14 cellular contexts compared by ENCODE assay signal in genomic region chr7:137871173-137871915, GRCh38. TPM values are rescaled to one million over a fixed set of nuclear protein-coding genes. Genes with fewer than 3 reads are reported as not detected.
DNase-seq lines count a peak whose midpoint lies in the region; ATAC-seq and TF ChIP-seq lines count a peak whose summit lies in the region.
"Had no signal": no experiment of that assay in that cellular context is flagged by ENCODE, and none has a peak within 500 bp of the region (broad histone marks: within the 10 kb centered on the region; RNA-seq: fewer than 3 reads in every experiment).

No MANE protein-coding gene starts in this region.

- no peak for ATAC-seq in activated T-helper 17 cell treated with anti-CD3 and anti-CD28 coated beads, Interleukin-2, amount 50 U/mL, for 72 hours (replicated peaks)
- ATAC-seq in GM19397 (IDR thresholded peaks at IDR 0.05; ENCODE audit: unreplicated experiment): no peak
- ATAC-seq: naive thymus-derived CD4-positive, alpha-beta T cell had no signal

- H3K4me1 ChIP-seq in osteoblast (ENCODE audit: insufficient read depth, low read length): peaks cover 37% of the 10 kb centered on the region
- H3K4me1 ChIP-seq in adrenal gland (replicated peaks in 1 of 2): peaks cover 6 to 21% of the 10 kb centered on the region in 2 donors

- peak overlapping the region; percentile 47 for H3K27ac Mint-ChIP-seq in activated T-helper 17 cell treated with anti-CD3 and anti-CD28 coated beads, Interleukin-2, amount 50 U/mL, for 72 hours
- H3K27ac Mint-ChIP-seq: activated T-cell treated with anti-CD3 and anti-CD28 coated beads, Interleukin-2, amount 50 U/mL, for 24 hours; naive thymus-derived CD4-positive, alpha-beta T cell had no signal

- no peak overlapping the region for H3K4me3 ChIP-seq in AG10803 (ENCODE audit: low read length)
- no peak overlapping the region for H3K4me3 ChIP-seq in osteoblast (ENCODE audit: insufficient read depth, low read length)
- no peak overlapping the region for H3K4me3 ChIP-seq in adrenal gland
- H3K4me3 ChIP-seq: thoracic aorta had no signal

- no peaks in the 10 kb centered on the region for H4K20me1 ChIP-seq in osteoblast (ENCODE audit: insufficient read depth, low read length)

- no peaks in the 10 kb centered on the region for H3K27me3 Mint-ChIP-seq in activated T-helper 17 cell treated with anti-CD3 and anti-CD28 coated beads, Interleukin-2, amount 50 U/mL, for 72 hours
- H3K27me3 Mint-ChIP-seq: activated T-cell treated with anti-CD3 and anti-CD28 coated beads, Interleukin-2, amount 50 U/mL, for 24 hours; naive thymus-derived CD4-positive, alpha-beta T cell had no signal

- H3K36me3 Mint-ChIP-seq in activated T-helper 17 cell treated with anti-CD3 and anti-CD28 coated beads, Interleukin-2, amount 50 U/mL, for 72 hours (ENCODE audit: low read depth): peaks cover 60% of the 10 kb centered on the region

- H3K9me3 Mint-ChIP-seq in activated T-helper 17 cell treated with anti-CD3 and anti-CD28 coated beads, Interleukin-2, amount 50 U/mL, for 72 hours: peaks cover 4% of the 10 kb centered on the region

- H3K27me3 ChIP-seq in osteoblast (ENCODE audit: insufficient read depth, low read length) (no peaks in the 10 kb centered on the region), adrenal gland (no peaks in the 10 kb centered on the region)

- H2AFZ ChIP-seq in osteoblast (ENCODE audit: low read length): no peak overlapping the region

- H3K27ac ChIP-seq in osteoblast (ENCODE audit: low read depth, low read length): peak overlapping the region; percentile 18
- H3K27ac ChIP-seq in adrenal gland: no peak overlapping the region

- no peak overlapping the region for H3K4me3 Mint-ChIP-seq in activated T-helper 17 cell treated with anti-CD3 and anti-CD28 coated beads, Interleukin-2, amount 50 U/mL, for 72 hours
- H3K4me3 Mint-ChIP-seq: activated T-cell treated with anti-CD3 and anti-CD28 coated beads, Interleukin-2, amount 50 U/mL, for 24 hours; naive thymus-derived CD4-positive, alpha-beta T cell had no signal

- intact Hi-C loops in adrenal gland (cut with DNase I): no loop called here

- peaks cover 2% of the 10 kb centered on the region for H3K79me2 ChIP-seq in osteoblast (ENCODE audit: insufficient read depth, low read length)

- H3K9me3 ChIP-seq in osteoblast (ENCODE audit: low read depth, low read length) (no peaks in the 10 kb centered on the region), adrenal gland (replicated peaks in 1 of 3) (no peaks in the 10 kb centered on the region)
- H3K9me3 ChIP-seq: thoracic aorta had no signal

- no peak for TF ChIP-seq POLR2A in adrenal gland (IDR thresholded peaks at IDR 0.05)

- DNase-seq in AG10803 (ENCODE audit: low read depth) (peak; percentile 93), fibroblast of the conjunctiva (ENCODE audit: low read depth) (peak; percentile 20), osteoblast (ENCODE audit: insufficient read length, low spot score, missing footprints) (no peak), DMS53 treated with DMSO at 0.1 percent for 48 hours (lab: John Stamatoyannopoulos, UW; ENCODE audit: unreplicated experiment) (no peak), HCEC 1CT (no peak), adrenal gland (no peak)
- DNase-seq: activated T-cell treated with anti-CD3 and anti-CD28 coated beads, Interleukin-2, amount 50 U/mL, for 24 hours; DMS153; KG1; naive thymus-derived CD4-positive, alpha-beta T cell; NCI-H1436 had no signal

- TF ChIP-seq CTCF in AG10803 (conservative IDR thresholded peaks at IDR 0.05; ENCODE audit: low read length): no peak
- TF ChIP-seq CTCF in osteoblast (IDR thresholded peaks at IDR 0.05; ENCODE audit: extremely low read depth, low read depth, low read length): no peak
- TF ChIP-seq CTCF in adrenal gland (IDR thresholded peaks at IDR 0.05): no peak

- H3K4me2 ChIP-seq in osteoblast (ENCODE audit: insufficient read depth, low read length): no peak overlapping the region

- 80 to 94% (median 92%) methylated on average over 6 to 7 of the region's 7 CpGs for WGBS in adrenal gland, 4 donors

- H3K36me3 ChIP-seq in osteoblast (ENCODE audit: insufficient read depth, low read length) (peaks cover 59% of the 10 kb centered on the region), adrenal gland (replicated peaks in 1 of 2) (no peaks in the 10 kb centered on the region)

- peaks cover 9% of the 10 kb centered on the region for H3K4me1 Mint-ChIP-seq in activated T-helper 17 cell treated with anti-CD3 and anti-CD28 coated beads, Interleukin-2, amount 50 U/mL, for 72 hours

RNA-seq across cellular contexts. Expression of gene DGKI, which starts 24.6 kb away (rescaled TPM):
- total RNA-seq in activated T-helper 17 cell treated with anti-CD3 and anti-CD28 coated beads, Interleukin-2, amount 50 U/mL, for 72 hours: 1 to 10 TPM; 2.0 to 9.2 TPM
- total RNA-seq in osteoblast (19.2 and 23.3 TPM in 2 replicates), adrenal gland (1 to 10 TPM in 5 of 8 donors, under 1 TPM in 3; 0.12 to 4.6 (median 1.2) TPM)
- under 1 TPM; 0.48 to 0.71 (median 0.71) TPM for polyA plus RNA-seq in adrenal gland
- polyA plus RNA-seq: naive thymus-derived CD4-positive, alpha-beta T cell had no signal

Comparison
In these comparisons a context has a peak if more than half of its experiments do, and no peak if none do; other contexts are left out.
1. DNase-seq: peak in AG10803 (single experiment) and fibroblast of the conjunctiva (single experiment); none in osteoblast (single experiment), DMS53 treated with DMSO at 0.1 percent for 48 hours (single experiment), HCEC 1CT (single experiment) and adrenal gland (0 of 7).